8 cellular contexts compared by ENCODE assay signal in genomic region chr18:9612215-9612830, GRCh38. TPM values are rescaled to one million over a fixed set of nuclear protein-coding genes. Genes with fewer than 3 reads are reported as not detected.
A peak's percentile ranks its signal among the peaks of the same experiment; 100 is the strongest.
DNase-seq lines count a peak whose midpoint lies in the region; ATAC-seq and TF ChIP-seq lines count a peak whose summit lies in the region.

No MANE protein-coding gene starts in this region.

- RAD21 ChIA-PET in HCT116 (lab: Charles Lee; ENCODE audit: low non-redundant PET in 1 of 2, low total read pairs in 2 of 2, uncharacterized antibody in 2 of 2, unreplicated experiment in 2 of 2), result interaction anchor here in 1 of 2 experiments (1.0 kb wide), 1 partner anchor 61 kb away, joined by 4 read pairs; no protein-coding TSS in a partner anchor

- H3K4me1 Mint-ChIP-seq in chondrocyte (ENCODE audit: low read depth), result peaks cover 65% of the 10 kb centered on the region

- ATAC-seq in HCT116, result peak; percentile 69
- peak; percentile 67 for ATAC-seq in left lung
- ATAC-seq in GM19455 (IDR thresholded peaks at IDR 0.05; ENCODE audit: unreplicated experiment), result no peak

- peaks cover 12% of the 10 kb centered on the region for H3K36me3 ChIP-seq in DOHH2 (ENCODE audit: control insufficient read depth, low read length)
- peaks cover 4 to 10% of the 10 kb centered on the region in 2 experiments; a peak in 2 of 4 replicates for H3K36me3 ChIP-seq in HCT116 (ENCODE audit: control insufficient read depth in 1 of 2, insufficient read depth in 2 of 2, low read length in 2 of 2)
- H3K36me3 ChIP-seq in left lung, result peaks cover 0 to 13% of the 10 kb centered on the region in 2 donors

- peak overlapping the region; percentile 90 for H3K4me3 ChIP-seq in DOHH2 (ENCODE audit: low read length)
- peak overlapping the region in 1 of 2 experiments; percentile 87; a peak in 1 of 4 replicates for H3K4me3 ChIP-seq in HCT116 (replicated peaks in 1 of 2; ENCODE audit: low read depth in 1 of 2, low read length in 2 of 2)
- H3K4me3 ChIP-seq in left lung, result peak overlapping the region; percentile 56 to 79

- CTCF ChIA-PET in HCT116 (lab: Charles Lee), result interaction anchor here (0.6 to 1.4 kb wide), 6 partner anchors 9 to 82 kb away, joined by 3 to 5 read pairs (median 3); no protein-coding TSS in a partner anchor

- H3K27ac ChIP-seq in DOHH2 (ENCODE audit: low read depth, low read length), result no peak overlapping the region
- H3K27ac ChIP-seq in HCT116 (ENCODE audit: low read depth, low read length), result no peak overlapping the region
- H3K27ac ChIP-seq in left lung, result peak overlapping the region; percentile 97

- intact Hi-C loops in HCT116 (cut with micrococcal nuclease), result loop anchor here (1.0 to 10.0 kb wide), 4 partner anchors 71 to 342 kb away; partner anchors contain the start of gene VAPA
- intact Hi-C loops in left lung (cut with DNase I), result no loop called here

- H3K9me2 ChIP-seq in DOHH2 (replicated peaks; ENCODE audit: control insufficient read depth, low read length), result no peaks in the 10 kb centered on the region
- H3K9me2 ChIP-seq in HCT116 (ENCODE audit: insufficient read depth), result no peaks in the 10 kb centered on the region

- TF ChIP-seq POLR2A in HCT116 (IDR thresholded peaks at IDR 0.05; ENCODE audit: borderline replicate concordance, extremely low read depth, insufficient read depth, insufficient read length), result no peak

- peak overlapping the region; percentile 81; the same call in 1 of the 2 replicates for H3K9ac ChIP-seq in HCT116 (ENCODE audit: low read length)

- H3K4me2 ChIP-seq in DOHH2 (ENCODE audit: low read length), result peak overlapping the region; percentile 62
- peak overlapping the region; percentile 88 for H3K4me2 ChIP-seq in HCT116 (ENCODE audit: low read length)

- peaks cover 6% of the 10 kb centered on the region for H3K36me3 Mint-ChIP-seq in chondrocyte (ENCODE audit: low read depth)

- H4K20me1 ChIP-seq in DOHH2 (ENCODE audit: control insufficient read depth, insufficient read depth, low read depth, low read length) (peaks cover 8% of the 10 kb centered on the region; the same call in 1 of the 2 replicates), HCT116 (ENCODE audit: insufficient read depth) (0 out of 2 replicates have a peak, but pooled peaks cover 4% of the 10 kb centered on the region)

- H3K4me1 ChIP-seq in DOHH2 (ENCODE audit: control insufficient read depth, low read length), result peaks cover 22% of the 10 kb centered on the region
- H3K4me1 ChIP-seq in HCT116 (ENCODE audit: control insufficient read depth in 1 of 2, insufficient read depth in 2 of 2, low read length in 2 of 2), result peaks cover 18 to 48% of the 10 kb centered on the region in 2 experiments
- peaks cover 6 to 72% of the 10 kb centered on the region in 2 donors for H3K4me1 ChIP-seq in left lung

- peak overlapping the region; percentile 98 for H3K4me3 Mint-ChIP-seq in chondrocyte (ENCODE audit: unreplicated experiment)

- no TSS peak for BruUV-seq in HCT116 (replicated peaks; lab: Mats Ljungman, UMichigan)

- H3K27me3 Mint-ChIP-seq in chondrocyte (ENCODE audit: low read depth), result no peaks in the 10 kb centered on the region

- no peaks in the 10 kb centered on the region for H3K9me3 Mint-ChIP-seq in chondrocyte (ENCODE audit: low read depth)

- peak; percentile 72 for TF ChIP-seq RAD21 in HCT116 (IDR thresholded peaks at IDR 0.05; ENCODE audit: low read depth)

- H3K27me3 ChIP-seq in DOHH2 (ENCODE audit: control insufficient read depth, low read length), result no peaks in the 10 kb centered on the region
- no peaks in the 10 kb centered on the region for H3K27me3 ChIP-seq in HCT116 (ENCODE audit: insufficient read depth, low read length)
- no peaks in the 10 kb centered on the region for H3K27me3 ChIP-seq in left lung

- H3K9me3 ChIP-seq in DOHH2 (ENCODE audit: control insufficient read depth, insufficient read depth, low read length) (no peaks in the 10 kb centered on the region), HCT116 (ENCODE audit: control insufficient read depth in 1 of 2, insufficient read depth in 1 of 2, low read depth in 1 of 2, low read length in 2 of 2) (no peaks in the 10 kb centered on the region), left lung (no peaks in the 10 kb centered on the region)

- TF ChIP-seq CTCF in DOHH2 (IDR thresholded peaks at IDR 0.05; ENCODE audit: low read depth, low read length, poor library complexity, severe bottlenecking) (peak; percentile 77), HCT116 (IDR thresholded peaks at IDR 0.05 in 2 of 3, conservative IDR thresholded peaks at IDR 0.05 in 1 of 3; ENCODE audit: borderline replicate concordance in 1 of 3, insufficient read depth in 1 of 3, low read depth in 2 of 3, low read length in 2 of 3) (peak; percentile 50 to 77 (median 77); a peak in 5 of 6 replicates), chondrocyte (IDR thresholded peaks at IDR 0.05) (peak; percentile 86), left lung (IDR thresholded peaks at IDR 0.05) (peak; percentile 40 to 57)

- H2AFZ ChIP-seq in HCT116 (ENCODE audit: low read depth, low read length, poor library complexity, severe bottlenecking), result no peak overlapping the region

- peak overlapping the region; percentile 96 for H3K27ac Mint-ChIP-seq in chondrocyte (ENCODE audit: unreplicated experiment)

- DNase-seq in HCT116 (ENCODE audit: low read depth, low spot score) (peak; percentile 60), NCI-H146 (lab: John Stamatoyannopoulos, UW) (peak; percentile 72), T-helper 2 cell (peak in 3 of 5 experiments; percentile 10 to 74 (median 26)), chondrocyte (ENCODE audit: low spot score) (no peak), left lung (no peak)
- peak; percentile 14 for DNase-seq in stimulated activated naive CD4-positive, alpha-beta T cell treated with Interleukin-2 at 50 U/mL for 16 hours (lab: John Stamatoyannopoulos, UW)

- peaks cover 17% of the 10 kb centered on the region for H3F3A ChIP-seq in DOHH2 (ENCODE audit: control insufficient read depth, insufficient read depth)

- POLR2A ChIA-PET in HCT116 (lab: Charles Lee), result no interaction called here

- H3K79me2 ChIP-seq in DOHH2 (ENCODE audit: control insufficient read depth, low read length) (peaks cover 65% of the 10 kb centered on the region), HCT116 (ENCODE audit: insufficient read depth, low read length) (peaks cover 66% of the 10 kb centered on the region)

TF ChIP-seq in HCT116, 20 proteins besides CTCF, POLR2A, EP300 and RAD21:
- TF ChIP-seq ZFX (IDR thresholded peaks at IDR 0.05) (no peak), CBX3 (IDR thresholded peaks at IDR 0.05; ENCODE audit: low read depth) (peak; percentile 50; the same call in 1 of the 2 replicates), ATF3 (IDR thresholded peaks at IDR 0.05) (no peak), FOSL1 (IDR thresholded peaks at IDR 0.05; ENCODE audit: low read depth) (no peak), YY1 (IDR thresholded peaks at IDR 0.05; ENCODE audit: extremely low read depth, insufficient replicate concordance, low read depth, low read length) (peak; percentile 44), JUND (IDR thresholded peaks at IDR 0.05) (no peak), ZBTB33 (IDR thresholded peaks at IDR 0.05; ENCODE audit: extremely low read depth, insufficient replicate concordance, low read length) (no peak), CEBPB (IDR thresholded peaks at IDR 0.05; ENCODE audit: low read depth) (peak; percentile 28; the same call in 1 of the 2 replicates)
- TF ChIP-seq, protein P1, sequence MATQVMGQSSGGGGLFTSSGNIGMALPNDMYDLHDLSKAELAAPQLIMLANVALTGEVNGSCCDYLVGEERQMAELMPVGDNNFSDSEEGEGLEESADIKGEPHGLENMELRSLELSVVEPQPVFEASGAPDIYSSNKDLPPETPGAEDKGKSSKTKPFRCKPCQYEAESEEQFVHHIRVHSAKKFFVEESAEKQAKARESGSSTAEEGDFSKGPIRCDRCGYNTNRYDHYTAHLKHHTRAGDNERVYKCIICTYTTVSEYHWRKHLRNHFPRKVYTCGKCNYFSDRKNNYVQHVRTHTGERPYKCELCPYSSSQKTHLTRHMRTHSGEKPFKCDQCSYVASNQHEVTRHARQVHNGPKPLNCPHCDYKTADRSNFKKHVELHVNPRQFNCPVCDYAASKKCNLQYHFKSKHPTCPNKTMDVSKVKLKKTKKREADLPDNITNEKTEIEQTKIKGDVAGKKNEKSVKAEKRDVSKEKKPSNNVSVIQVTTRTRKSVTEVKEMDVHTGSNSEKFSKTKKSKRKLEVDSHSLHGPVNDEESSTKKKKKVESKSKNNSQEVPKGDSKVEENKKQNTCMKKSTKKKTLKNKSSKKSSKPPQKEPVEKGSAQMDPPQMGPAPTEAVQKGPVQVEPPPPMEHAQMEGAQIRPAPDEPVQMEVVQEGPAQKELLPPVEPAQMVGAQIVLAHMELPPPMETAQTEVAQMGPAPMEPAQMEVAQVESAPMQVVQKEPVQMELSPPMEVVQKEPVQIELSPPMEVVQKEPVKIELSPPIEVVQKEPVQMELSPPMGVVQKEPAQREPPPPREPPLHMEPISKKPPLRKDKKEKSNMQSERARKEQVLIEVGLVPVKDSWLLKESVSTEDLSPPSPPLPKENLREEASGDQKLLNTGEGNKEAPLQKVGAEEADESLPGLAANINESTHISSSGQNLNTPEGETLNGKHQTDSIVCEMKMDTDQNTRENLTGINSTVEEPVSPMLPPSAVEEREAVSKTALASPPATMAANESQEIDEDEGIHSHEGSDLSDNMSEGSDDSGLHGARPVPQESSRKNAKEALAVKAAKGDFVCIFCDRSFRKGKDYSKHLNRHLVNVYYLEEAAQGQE (IDR thresholded peaks at IDR 0.05; ENCODE audit: low read depth), result no peak

RNA-seq across cellular contexts. Expression of gene PPP4R1, which starts 2.0 kb away (rescaled TPM):
- total RNA-seq in HCT116 (2021; ENCODE audit: unreplicated experiment) (66.7 TPM), chondrocyte (105 to 110 TPM (median 108 TPM) in 3 replicates), left lung (100 to 1,000 TPM; 156 to 163 TPM)
- 35.7 and 39.8 TPM in 2 replicates for polyA plus RNA-seq in HCT116 (2012)

Comparison
In these comparisons a context has a peak if more than half of its experiments do, and no peak if none do; other contexts are left out.
1. H3K27ac ChIP-seq: peak in left lung (2 of 2); none in DOHH2 (single experiment) and HCT116 (single experiment).
2. DNase-seq: peak in HCT116 (single experiment), NCI-H146 (single experiment), T-helper 2 cell (3 of 5) and stimulated activated naive CD4-positive, alpha-beta T cell treated with Interleukin-2 at 50 U/mL for 16 hours (single experiment); none in chondrocyte (single experiment) and left lung (0 of 2).
3. Peak in every context shown above with its lines, with median percentiles within 50 percentile points of each other: CTCF ChIP-seq.